Comparison of ENCODE assay signal across 9 cellular contexts in genomic region chr1:225882699-225883615, GRCh38. TPM values are rescaled to one million over a fixed set of nuclear protein-coding genes. Genes with fewer than 3 reads are reported as not detected.
A peak's percentile ranks its signal among the peaks of the same experiment; 100 is the strongest.
DNase-seq lines count a peak whose midpoint lies in the region; ATAC-seq and TF ChIP-seq lines count a peak whose summit lies in the region.
"Had no signal": no experiment of that assay in that cellular context is flagged by ENCODE, and none has a peak within 500 bp of the region (broad histone marks: within the 10 kb centered on the region; RNA-seq: fewer than 3 reads in every experiment).

No MANE protein-coding gene starts in this region.

- TF ChIP-seq CTCF in dorsolateral prefrontal cortex (IDR thresholded peaks at IDR 0.05 in 54 of 56, conservative IDR thresholded peaks at IDR 0.05 in 2 of 56; ENCODE audit: low read depth in 1 of 56, partially characterized antibody in 56 of 56) (peak in 3 of 56 donors; percentile 2 to 14 (median 4)), right lobe of liver (IDR thresholded peaks at IDR 0.05) (no peak)

- H3K27ac ChIP-seq in dorsolateral prefrontal cortex (peak overlapping the region; percentile 58 to 100 (median 97)), right lobe of liver (peak overlapping the region; percentile 97 to 98 (median 98))

- intact Hi-C loops in dorsolateral prefrontal cortex (cut with DNase I) (loop anchor here (2.0 to 5.0 kb wide), 5 partner anchors 36 to 72 kb away; partner anchors contain the start of genes EPHX1 (in 2 of the 2) and PYCR2 (in 1 of the 2)), right lobe of liver (cut with DNase I) (no loop called here)

- H3K4me1 Mint-ChIP-seq in T-helper 17 cell: peaks cover 28% of the 10 kb centered on the region
- H3K4me1 Mint-ChIP-seq in stimulated activated memory B cell treated with anti-CD40 and anti-IgM and Interleukin-4, amounts not matched to agents 10 μg/mL and 1 μg/mL and 100 μg/mL, for 72 hours: peaks cover 51% of the 10 kb centered on the region

- ATAC-seq in GM19467 (IDR thresholded peaks at IDR 0.05; ENCODE audit: unreplicated experiment) (peak; percentile 10), HG03521 (IDR thresholded peaks at IDR 0.05; ENCODE audit: unreplicated experiment) (peak; percentile 14), T-helper 17 cell (peak; percentile 38), right lobe of liver (peak; percentile 22 to 52 (median 48))
- ATAC-seq in stimulated activated memory B cell treated with anti-CD40 and anti-IgM and Interleukin-4, amounts not matched to agents 10 μg/mL and 1 μg/mL and 100 μg/mL, for 72 hours: peak; percentile 59

- peaks cover 0 to 72% (median 25%) of the 10 kb centered on the region in 4 donors for H3K4me1 ChIP-seq in right lobe of liver

- H3K27me3 ChIP-seq in dorsolateral prefrontal cortex (no peaks in the 10 kb centered on the region), right lobe of liver (no peaks in the 10 kb centered on the region)

- no peak for TF ChIP-seq POLR2A in right lobe of liver (IDR thresholded peaks at IDR 0.05)

- WGBS in right lobe of liver (ENCODE audit: insufficient coverage, low coverage, low lambda C conversion rate, missing lambda C conversion rate): 11% methylated on average over 12 of the region's 61 CpGs

- H3K36me3 ChIP-seq in right lobe of liver: no peaks in the 10 kb centered on the region

- H3K27me3 Mint-ChIP-seq in T-helper 17 cell: no peaks in the 10 kb centered on the region
- H3K27me3 Mint-ChIP-seq in stimulated activated memory B cell treated with anti-CD40 and anti-IgM and Interleukin-4, amounts not matched to agents 10 μg/mL and 1 μg/mL and 100 μg/mL, for 72 hours: no peaks in the 10 kb centered on the region

- peak overlapping the region; percentile 87 for H3K27ac Mint-ChIP-seq in T-helper 17 cell
- peak overlapping the region; percentile 79 for H3K27ac Mint-ChIP-seq in stimulated activated memory B cell treated with anti-CD40 and anti-IgM and Interleukin-4, amounts not matched to agents 10 μg/mL and 1 μg/mL and 100 μg/mL, for 72 hours

- DNase-seq in CD1c-positive myeloid dendritic cell (ENCODE audit: extremely low spot score): peak; percentile 24
- peak in 1 of 3 donors; percentile 18 for DNase-seq in T-helper 17 cell
- DNase-seq in dorsolateral prefrontal cortex: peak in 8 of 10 donors; percentile 13 to 71 (median 47)
- DNase-seq in right lobe of liver: peak; percentile 75 to 84 (median 83)
- no peak for DNase-seq in NCI-H187 treated with DMSO at 0.1 percent for 48 hours (lab: John Stamatoyannopoulos, UW)

- peak overlapping the region; percentile 62 to 98 (median 87) for H3K4me3 ChIP-seq in dorsolateral prefrontal cortex
- H3K4me3 ChIP-seq in right lobe of liver: peak overlapping the region; percentile 98 to 99 (median 98)

- H3K36me3 Mint-ChIP-seq in T-helper 17 cell (ENCODE audit: low read depth): no peaks in the 10 kb centered on the region
- H3K36me3 Mint-ChIP-seq in stimulated activated memory B cell treated with anti-CD40 and anti-IgM and Interleukin-4, amounts not matched to agents 10 μg/mL and 1 μg/mL and 100 μg/mL, for 72 hours: peaks cover under 1% of the 10 kb centered on the region

- H3K9me3 Mint-ChIP-seq in stimulated activated memory B cell treated with anti-CD40 and anti-IgM and Interleukin-4, amounts not matched to agents 10 μg/mL and 1 μg/mL and 100 μg/mL, for 72 hours: no peaks in the 10 kb centered on the region

- H3K4me3 Mint-ChIP-seq in T-helper 17 cell: peak overlapping the region; percentile 96
- H3K4me3 Mint-ChIP-seq in stimulated activated memory B cell treated with anti-CD40 and anti-IgM and Interleukin-4, amounts not matched to agents 10 μg/mL and 1 μg/mL and 100 μg/mL, for 72 hours: peak overlapping the region; percentile 93

- H3K9me3 ChIP-seq in T-helper 17 cell (ENCODE audit: control insufficient read depth, low read length, poor library complexity, severe bottlenecking) (no peaks in the 10 kb centered on the region), right lobe of liver (no peaks in the 10 kb centered on the region)

RNA-seq across cellular contexts. Expression of gene TMEM63A, which starts 0.8 kb away (rescaled TPM):
- total RNA-seq in T-helper 17 cell: 100 to 1,000 TPM; 269 to 280 TPM
- 100 to 1,000 TPM in 94 of 120 experiments, 10 to 100 TPM in 26; 47.1 to 833 (median 180) TPM for total RNA-seq in dorsolateral prefrontal cortex
- 10 to 100 TPM; 32.1 to 81.5 (median 44.9) TPM for total RNA-seq in right lobe of liver

RNA-seq across cellular contexts. Expression of gene LEFTY1, which starts 6.0 kb away (rescaled TPM):
- total RNA-seq in T-helper 17 cell: under 1 TPM in 1 of 2 donors, not detected in 1; 0.68 TPM
- 1 to 10 TPM in 119 of 120 experiments, under 1 TPM in 1; 0.84 to 8.3 (median 3.3) TPM for total RNA-seq in dorsolateral prefrontal cortex
- 1 to 10 TPM in 1 of 6 experiments, under 1 TPM in 3, not detected in 2; 0.29 to 1.1 (median 0.54) TPM for total RNA-seq in right lobe of liver
- total RNA-seq: T-helper 2 cell treated with Interferon-gamma antibody and Interleukin-4, amounts not matched to agents 100 ng/mL and 5 ng/mL, for 36 hours had no signal

RNA-seq across cellular contexts. Expression of gene PYCR2, which starts 41.1 kb away (rescaled TPM):
- 10 to 100 TPM; 48.1 to 53.7 TPM for total RNA-seq in T-helper 17 cell
- total RNA-seq in dorsolateral prefrontal cortex: 100 to 1,000 TPM in 2 of 120 experiments, 10 to 100 TPM in 118; 44.8 to 116 (median 65.6) TPM
- total RNA-seq in right lobe of liver: 10 to 100 TPM; 20.0 to 42.6 (median 24.9) TPM

RNA-seq across cellular contexts. Expression of gene LEFTY2, which starts 58.1 kb away (rescaled TPM):
- not detected for total RNA-seq in T-helper 17 cell
- 1 to 10 TPM in 6 of 120 experiments, under 1 TPM in 12, not detected in 102; 0.23 to 2.2 (median 0.41) TPM for total RNA-seq in dorsolateral prefrontal cortex
- total RNA-seq in right lobe of liver: under 1 TPM in 1 of 6 experiments, not detected in 5; 0.31 TPM
- total RNA-seq: T-helper 2 cell treated with Interferon-gamma antibody and Interleukin-4, amounts not matched to agents 100 ng/mL and 5 ng/mL, for 36 hours had no signal

Comparison
In these comparisons a context has a peak if more than half of its experiments do, and no peak if none do; other contexts are left out.
1. intact Hi-C loops: an anchor here in dorsolateral prefrontal cortex (2.0 to 5.0 kb wide); none called in right lobe of liver.